10 cellular contexts compared by ENCODE assay signal in genomic region chr1:196609114-196609737, GRCh38. TPM values are rescaled to one million over a fixed set of nuclear protein-coding genes. Genes with fewer than 3 reads are reported as not detected.
DNase-seq lines count a peak whose midpoint lies in the region; ATAC-seq and TF ChIP-seq lines count a peak whose summit lies in the region.
"Had no signal": no experiment of that assay in that cellular context is flagged by ENCODE, and none has a peak within 500 bp of the region (broad histone marks: within the 10 kb centered on the region; RNA-seq: fewer than 3 reads in every experiment).

No MANE protein-coding gene starts in this region.

- H3K9me3 ChIP-seq in iPS-15b (ENCODE audit: control insufficient read depth, insufficient read depth, low read length) (no peaks in the 10 kb centered on the region), spleen (no peaks in the 10 kb centered on the region)

- peak overlapping the region; percentile 83 for H3K9ac ChIP-seq in iPS-15b (ENCODE audit: low read depth, low read length)

- H3K4me3 Mint-ChIP-seq in T-helper 1 cell treated with Interleukin-12 subunit alpha and Interleukin-12 subunit beta and Interleukin-4 antibody, amounts not matched to agents 30 μg/mL and 1 μg/mL, for 36 hours, result peak overlapping the region; percentile 5
- H3K4me3 Mint-ChIP-seq: CD4-positive, CD25-positive, alpha-beta regulatory T cell had no signal

- peaks cover 28% of the 10 kb centered on the region for H3K4me1 ChIP-seq in iPS-15b (ENCODE audit: control insufficient read depth, insufficient read depth, low read length)
- H3K4me1 ChIP-seq in spleen, result peaks cover 0 to 12% (median 0%) of the 10 kb centered on the region in 6 donors

- no peaks in the 10 kb centered on the region for H3K36me3 ChIP-seq in iPS-15b (ENCODE audit: control insufficient read depth, insufficient read depth, low read length)
- no peaks in the 10 kb centered on the region for H3K36me3 ChIP-seq in spleen

- peak in 1 of 11 experiments; percentile 1 for TF ChIP-seq CTCF in spleen (IDR thresholded peaks at IDR 0.05 in 8 of 11, conservative IDR thresholded peaks at IDR 0.05 in 3 of 11)

- DNase-seq in T-helper 1 cell (no peak), UCSD-AML1 (lab: John Stamatoyannopoulos, UW; ENCODE audit: unreplicated experiment) (peak; percentile 9), spleen (no peak), NK-92 (lab: John Stamatoyannopoulos, UW; ENCODE audit: unreplicated experiment) (no peak)

- H3K27me3 ChIP-seq in iPS-15b (ENCODE audit: control insufficient read depth, insufficient read depth, low read length), result no peaks in the 10 kb centered on the region
- H3K27me3 ChIP-seq in spleen (replicated peaks in 1 of 7), result peaks cover 0 to 48% (median 11%) of the 10 kb centered on the region in 7 donors

- no peaks in the 10 kb centered on the region for H3K9me3 Mint-ChIP-seq in T-helper 1 cell treated with Interleukin-12 subunit alpha and Interleukin-12 subunit beta and Interleukin-4 antibody, amounts not matched to agents 30 μg/mL and 1 μg/mL, for 36 hours

- no peaks in the 10 kb centered on the region for H3K36me3 Mint-ChIP-seq in T-helper 1 cell treated with Interleukin-12 subunit alpha and Interleukin-12 subunit beta and Interleukin-4 antibody, amounts not matched to agents 30 μg/mL and 1 μg/mL, for 36 hours (ENCODE audit: low read depth)
- H3K36me3 Mint-ChIP-seq: CD4-positive, CD25-positive, alpha-beta regulatory T cell had no signal

- no peak for TF ChIP-seq POLR2A in spleen (IDR thresholded peaks at IDR 0.05)

- intact Hi-C loops in spleen (cut with DNase I; ENCODE audit: low total_unique reads), result no loop called here

- H3K27me3 Mint-ChIP-seq in T-helper 1 cell treated with Interleukin-12 subunit alpha and Interleukin-12 subunit beta and Interleukin-4 antibody, amounts not matched to agents 30 μg/mL and 1 μg/mL, for 36 hours (ENCODE audit: low read depth), result peaks cover 51% of the 10 kb centered on the region

- peaks cover 7% of the 10 kb centered on the region for H3K4me1 Mint-ChIP-seq in T-helper 1 cell treated with Interleukin-12 subunit alpha and Interleukin-12 subunit beta and Interleukin-4 antibody, amounts not matched to agents 30 μg/mL and 1 μg/mL, for 36 hours (ENCODE audit: low read depth)

- ATAC-seq in GM21526 (IDR thresholded peaks at IDR 0.05; ENCODE audit: low FRiP score, unreplicated experiment) (no peak), HG03565 (IDR thresholded peaks at IDR 0.05; ENCODE audit: unreplicated experiment) (no peak)

- peak overlapping the region in 7 of 8 donors; percentile 26 to 63 (median 50) for H3K27ac ChIP-seq in spleen

- H3K4me3 ChIP-seq in iPS-15b (ENCODE audit: low read depth, low read length), result peak overlapping the region; percentile 93
- H3K4me3 ChIP-seq in spleen, result peak overlapping the region in 7 of 8 donors; percentile 25 to 60 (median 32)

- no peak overlapping the region for H3K27ac Mint-ChIP-seq in T-helper 1 cell treated with Interleukin-12 subunit alpha and Interleukin-12 subunit beta and Interleukin-4 antibody, amounts not matched to agents 30 μg/mL and 1 μg/mL, for 36 hours
- H3K27ac Mint-ChIP-seq: CD4-positive, CD25-positive, alpha-beta regulatory T cell had no signal

- 27 to 31% (median 30%) methylated on average over 16 of the region's 16 CpGs for WGBS in spleen, 5 donors

RNA-seq across cellular contexts. Expression of gene KCNT2, which starts 1.0 kb away (rescaled TPM):
- 1 to 10 TPM in 5 of 7 donors, under 1 TPM in 2; 0.77 to 1.2 (median 1.0) TPM for total RNA-seq in spleen
- under 1 TPM; 0.04 to 0.13 (median 0.12) TPM for polyA plus RNA-seq in spleen
- total RNA-seq: CD4-positive, CD25-positive, alpha-beta regulatory T cell; SK-MEL-5 had no signal
- polyA plus RNA-seq: CD4-positive, CD25-positive, alpha-beta regulatory T cell had no signal

RNA-seq across cellular contexts. Expression of gene CFH, which starts 42.6 kb away (rescaled TPM):
- 10 to 100 TPM; 10.8 to 42.7 (median 18.0) TPM for total RNA-seq in spleen
- 1 to 10 TPM; 7.2 to 7.5 (median 7.3) TPM for polyA plus RNA-seq in spleen
